8 cellular contexts compared by ENCODE assay signal in the genomic region with DNA sequence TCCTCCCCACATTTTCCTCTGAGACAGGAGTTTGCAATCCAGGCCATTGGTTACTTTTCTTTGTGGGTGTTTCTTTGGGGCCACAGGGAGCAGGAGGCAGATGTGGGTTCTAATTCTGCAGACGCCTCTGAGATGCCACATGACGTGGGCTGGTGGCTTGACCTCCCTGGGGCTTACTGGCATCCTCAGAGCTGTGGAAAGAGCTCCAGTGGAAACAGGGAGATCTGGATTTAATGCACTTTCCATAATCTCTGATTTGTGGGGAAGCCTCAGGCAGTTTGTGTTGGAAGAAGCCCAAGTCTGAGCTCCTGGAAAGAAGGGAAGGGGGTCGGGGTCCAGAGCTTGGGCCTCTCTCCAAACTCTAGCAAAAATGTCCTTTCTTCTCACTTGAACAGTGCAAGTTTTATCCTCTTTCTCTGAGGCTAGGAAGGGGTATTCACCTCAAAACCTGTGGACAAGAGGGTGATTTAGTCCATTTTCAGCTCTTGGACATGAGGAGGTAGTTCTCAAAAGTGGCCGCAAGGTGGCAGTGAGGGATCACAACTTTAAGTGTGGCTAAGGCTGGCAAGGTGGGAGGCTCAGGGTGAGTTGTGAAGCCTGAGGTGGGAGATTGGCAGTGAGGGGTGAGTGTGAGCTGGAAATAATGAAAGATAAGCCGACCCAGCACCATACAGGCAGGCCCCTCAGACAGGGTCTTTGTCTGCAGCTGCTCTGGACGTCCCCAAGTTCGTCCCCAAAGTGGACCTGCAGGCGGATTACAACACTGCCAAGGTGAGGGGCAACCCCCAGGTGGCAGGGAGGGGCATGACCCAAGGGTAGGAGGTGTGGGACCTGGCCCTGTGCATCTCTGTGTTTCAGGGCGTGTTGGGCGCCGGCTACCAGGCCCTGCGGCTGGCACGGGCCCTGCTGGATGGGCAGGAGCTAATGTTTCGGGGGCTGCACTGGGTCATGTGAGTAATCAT. TPM values are rescaled to one million over a fixed set of nuclear protein-coding genes. Genes with fewer than 3 reads are reported as not detected.
DNase-seq lines count a peak whose midpoint lies in the region; ATAC-seq and TF ChIP-seq lines count a peak whose summit lies in the region.

No MANE protein-coding gene starts in this region.

- ATAC-seq in activated naive CD4-positive, alpha-beta T cell treated with anti-CD3 and anti-CD28 coated beads, Interleukin-2, amount 50 U/mL, for 72 hours: peak; percentile 50 to 53
- no peak for ATAC-seq in GM18909 (IDR thresholded peaks at IDR 0.05; ENCODE audit: poor library complexity, unreplicated experiment)
- no peak for ATAC-seq in HG03439 (IDR thresholded peaks at IDR 0.05; ENCODE audit: unreplicated experiment)

- H3K27ac ChIP-seq in SU-DHL-6 (ENCODE audit: low read depth, low read length): no peak overlapping the region
- H3K27ac ChIP-seq in cardiac muscle cell: no peak overlapping the region

- H2AFZ ChIP-seq in SU-DHL-6 (ENCODE audit: low read depth, low read length, severe bottlenecking): no peak overlapping the region

- no peak overlapping the region for H3K9ac ChIP-seq in SU-DHL-6 (ENCODE audit: low read length)

- no peak overlapping the region for H3K4me3 ChIP-seq in GM12864 (ENCODE audit: low read depth, low read length)
- H3K4me3 ChIP-seq in SU-DHL-6 (ENCODE audit: insufficient read depth, low read length, poor library complexity, severe bottlenecking): no peak overlapping the region
- H3K4me3 ChIP-seq in cardiac muscle cell: no peak overlapping the region

- TF ChIP-seq CTCF in GM12864 (IDR thresholded peaks at IDR 0.05; ENCODE audit: low read depth, low read length, missing control alignments) (peak; percentile 83), SU-DHL-6 (IDR thresholded peaks at IDR 0.05; ENCODE audit: insufficient read depth, low read length, poor library complexity, severe bottlenecking) (peak; percentile 86), cardiac muscle cell (IDR thresholded peaks at IDR 0.05; ENCODE audit: low read depth, low read length) (peak; percentile 81)

- no peaks in the 10 kb centered on the region for H3K4me1 ChIP-seq in cardiac muscle cell (ENCODE audit: low read depth)

- DNase-seq in GM12864 (ENCODE audit: low read depth): no peak
- DNase-seq in NCI-H1092 treated with DMSO at 0.1 percent for 48 hours (lab: John Stamatoyannopoulos, UW): peak; percentile 76
- peak in 1 of 2 donors; percentile 61 for DNase-seq in activated naive CD4-positive, alpha-beta T cell treated with anti-CD3 and anti-CD28 coated beads, Interleukin-2, amount 50 U/mL, for 72 hours (ENCODE audit: low spot score in 2 of 2)
- DNase-seq in cardiac muscle cell (ENCODE audit: low read depth in 1 of 2, low spot score in 1 of 2): peak; percentile 87
- DNase-seq in retina: peak; percentile 74

- no peaks in the 10 kb centered on the region for H3K9me2 ChIP-seq in SU-DHL-6 (replicated peaks; ENCODE audit: insufficient read depth, low read length)

- peaks cover 0 to 28% of the 10 kb centered on the region in 2 donors for H3K36me3 Mint-ChIP-seq in activated naive CD4-positive, alpha-beta T cell treated with anti-CD3 and anti-CD28 coated beads, Interleukin-2, amount 50 U/mL, for 72 hours

- no peaks in the 10 kb centered on the region for H4K20me1 ChIP-seq in SU-DHL-6 (ENCODE audit: low read depth, low read length)

- H3K4me2 ChIP-seq in SU-DHL-6 (ENCODE audit: low read depth, low read length, poor library complexity, severe bottlenecking): no peak overlapping the region

- H3K9me3 Mint-ChIP-seq in activated naive CD4-positive, alpha-beta T cell treated with anti-CD3 and anti-CD28 coated beads, Interleukin-2, amount 50 U/mL, for 72 hours: no peaks in the 10 kb centered on the region

- H3K36me3 ChIP-seq in SU-DHL-6 (ENCODE audit: low read length) (no peaks in the 10 kb centered on the region), cardiac muscle cell (peaks cover 7% of the 10 kb centered on the region)

- H3K9me3 ChIP-seq in SU-DHL-6 (ENCODE audit: insufficient read depth, low read length) (no peaks in the 10 kb centered on the region), cardiac muscle cell (ENCODE audit: low read depth) (no peaks in the 10 kb centered on the region)

- no peaks in the 10 kb centered on the region for H3F3A ChIP-seq in SU-DHL-6 (ENCODE audit: insufficient read depth)

- H3K27ac Mint-ChIP-seq in activated naive CD4-positive, alpha-beta T cell treated with anti-CD3 and anti-CD28 coated beads, Interleukin-2, amount 50 U/mL, for 72 hours: peak overlapping the region; percentile 76 to 81

- H3K27me3 ChIP-seq in SU-DHL-6 (ENCODE audit: low read length) (no peaks in the 10 kb centered on the region), cardiac muscle cell (no peaks in the 10 kb centered on the region)

- no peaks in the 10 kb centered on the region for H3K79me2 ChIP-seq in SU-DHL-6 (ENCODE audit: insufficient read depth, low read length)

RNA-seq across cellular contexts. Expression of a gene that starts 9.2 kb away (rescaled TPM):
- total RNA-seq in activated naive CD4-positive, alpha-beta T cell treated with anti-CD3 and anti-CD28 coated beads, Interleukin-2, amount 50 U/mL, for 72 hours: 10 to 100 TPM in 1 of 2 donors, 1 to 10 TPM in 1; 4.5 to 40.7 TPM
- 22.8 and 24.7 TPM in 2 replicates for total RNA-seq in cardiac muscle cell
- 13.6 and 27.0 TPM in 2 replicates for polyA plus RNA-seq in cardiac muscle cell

RNA-seq across cellular contexts. Expression of a gene that starts 27.9 kb away (rescaled TPM):
- 100 to 1,000 TPM; 212 to 239 TPM for total RNA-seq in activated naive CD4-positive, alpha-beta T cell treated with anti-CD3 and anti-CD28 coated beads, Interleukin-2, amount 50 U/mL, for 72 hours
- 45.3 and 50.7 TPM in 2 replicates for total RNA-seq in cardiac muscle cell
- 40.9 and 42.0 TPM in 2 replicates for polyA plus RNA-seq in cardiac muscle cell

Comparison
In these comparisons a context has a peak if more than half of its experiments do, and no peak if none do; other contexts are left out.
1. ATAC-seq: peak in activated naive CD4-positive, alpha-beta T cell treated with anti-CD3 and anti-CD28 coated beads, Interleukin-2, amount 50 U/mL, for 72 hours (2 of 2); none in GM18909 (single experiment) and HG03439 (single experiment).
2. Peak in every context shown above with its lines, with median percentiles within 50 percentile points of each other: CTCF ChIP-seq.